ENCODE assay signal across 13 cellular contexts in genomic region chr16:19412055-19412454, GRCh38. TPM values are rescaled to one million over a fixed set of nuclear protein-coding genes. Genes with fewer than 3 reads are reported as not detected.
A peak's percentile ranks its signal among the peaks of the same experiment; 100 is the strongest.
DNase-seq lines count a peak whose midpoint lies in the region; ATAC-seq, FAIRE-seq and TF ChIP-seq lines count a peak whose summit lies in the region.
"Not testable (repeated sequence)": the region's sequence is repeated elsewhere in the genome, so short reads cannot be mapped to it uniquely, and the experiment has no call there.
"Had no signal": no experiment of that assay in that cellular context is flagged by ENCODE, and none has a peak within 500 bp of the region (broad histone marks: within the 10 kb centered on the region; RNA-seq: fewer than 3 reads in every experiment).

No MANE protein-coding gene starts in this region.

- not testable (repeated sequence) for DNase-seq in A549 (ENCODE audit: low read depth in 1 of 2, low spot score in 1 of 2); PC-3; WTC11 (ENCODE audit: low spot score); left lung; stomach; upper lobe of right lung

- H3F3A ChIP-seq in PC-3 (ENCODE audit: low read length, unreplicated experiment): not testable (repeated sequence)

- TF ChIP-seq RAD21 in A549 (conservative IDR thresholded peaks at IDR 0.05 in 1 of 2, IDR thresholded peaks at IDR 0.05 in 1 of 2): not testable (repeated sequence)

- intact Hi-C loops in PC-3 (cut with micrococcal nuclease); left lung (cut with DNase I); stomach (cut with DNase I; ENCODE audit: low total_unique reads); upper lobe of right lung (cut with DNase I): not testable (repeated sequence)

- not testable (repeated sequence) for BruUV-seq in PC-3 (replicated peaks; lab: Mats Ljungman, UMichigan)

- H3K4me2 ChIP-seq in A549 (peak overlapping the region; percentile 68), PC-3 (ENCODE audit: low read length) (peak overlapping the region; percentile 76; the same call in 1 of the 2 replicates)

- POLR2A ChIA-PET in A549 (lab: Yijun Ruan, JAX) (interaction anchor here (0.5 kb wide), 1 partner anchor 228 kb away, joined by 3 read pairs; no protein-coding TSS in a partner anchor), WTC11 (lab: Charles Lee) (interaction anchor here (0.7 kb wide), 1 partner anchor 310 kb away, joined by 3 read pairs; no protein-coding TSS in a partner anchor)
- POLR2A ChIA-PET in HEK293 (lab: Yijun Ruan, JAX); PC-3 (lab: Charles Lee; ENCODE audit: unreplicated experiment): not testable (repeated sequence)

- not testable (repeated sequence) for H3K4me3 ChIP-seq in A549; HEK293 (ENCODE audit: low read depth, low read length)
- H3K4me3 ChIP-seq in PC-3 (ENCODE audit: low read length) (peak overlapping the region; percentile 72; the same call in 1 of the 2 replicates), left lung (peak overlapping the region in 1 of 2 donors; percentile 49), mucosa of rectum (ENCODE audit: low read length in 2 of 2) (peak overlapping the region; percentile 79 to 82), stomach (peak overlapping the region in 3 of 4 donors; percentile 42 to 55 (median 54)), upper lobe of right lung (peak overlapping the region; percentile 55)

- not testable (repeated sequence) for H3K9ac ChIP-seq in PC-3 (ENCODE audit: low read length)
- H3K9ac ChIP-seq in mucosa of rectum (ENCODE audit: low read depth in 1 of 2, low read length in 2 of 2): peak overlapping the region; percentile 74 to 92

- TF ChIP-seq POLR2A in A549 (IDR thresholded peaks at IDR 0.05; ENCODE audit: low read length); stomach (IDR thresholded peaks at IDR 0.05): not testable (repeated sequence)

- not testable (repeated sequence) for H4K20me1 ChIP-seq in PC-3 (ENCODE audit: low read length)

- not testable (repeated sequence) for H3K36me3 ChIP-seq in HEK293 (ENCODE audit: control insufficient read depth in 2 of 2, insufficient read depth in 1 of 2, low read length in 2 of 2); PC-3 (ENCODE audit: low read depth, low read length); left lung; mucosa of rectum (ENCODE audit: control insufficient read depth in 2 of 2, insufficient read depth in 2 of 2, low read length in 2 of 2); stomach; upper lobe of right lung

- peaks cover 15% of the 10 kb centered on the region for H3K9me3 Mint-ChIP-seq in WTC11

- H3K4me3 Mint-ChIP-seq in WTC11: not testable (repeated sequence)

- not testable (repeated sequence) for H3K36me3 Mint-ChIP-seq in WTC11

- peaks cover 12% of the 10 kb centered on the region for H3K79me2 ChIP-seq in PC-3 (ENCODE audit: low read length)

- H3K27ac ChIP-seq in A549; HEK293 (ENCODE audit: extremely low read depth, low read depth, low read length); PC-3 (ENCODE audit: low read length); mucosa of rectum (ENCODE audit: low read depth in 2 of 2, low read length in 2 of 2); upper lobe of right lung: not testable (repeated sequence)
- H3K27ac ChIP-seq in left lung (peak overlapping the region; percentile 78 to 83), stomach (peak overlapping the region in 3 of 5 donors; percentile 83 to 86 (median 85))

- H3K27ac Mint-ChIP-seq in WTC11: not testable (repeated sequence)

- not testable (repeated sequence) for ATAC-seq in A549, PC-3, WTC11, left lung, upper lobe of right lung

- H2AFZ ChIP-seq in PC-3 (ENCODE audit: low read length): not testable (repeated sequence)

- H3K9me3 ChIP-seq in A549: peaks cover 12% of the 10 kb centered on the region
- H3K9me3 ChIP-seq in HEK293 (ENCODE audit: control insufficient read depth, insufficient read depth, low read depth, low read length); PC-3 (ENCODE audit: low read length); left lung; mucosa of rectum (ENCODE audit: control insufficient read depth in 2 of 2, low read length in 2 of 2); stomach; upper lobe of right lung: not testable (repeated sequence)

- H3K4me1 ChIP-seq in A549 (peaks cover 43% of the 10 kb centered on the region), PC-3 (ENCODE audit: insufficient read depth, low read length) (peaks cover 26% of the 10 kb centered on the region), mucosa of rectum (ENCODE audit: control insufficient read depth in 2 of 2, insufficient read depth in 2 of 2, low read length in 2 of 2) (peaks cover 18 to 27% of the 10 kb centered on the region in 2 donors), stomach (peaks cover 7 to 36% (median 24%) of the 10 kb centered on the region in 4 donors)
- H3K4me1 ChIP-seq in HEK293 (ENCODE audit: control insufficient read depth, insufficient read depth, low read length); left lung; upper lobe of right lung: not testable (repeated sequence)

- not testable (repeated sequence) for TF ChIP-seq EP300 in A549 (IDR thresholded peaks at IDR 0.05); stomach (IDR thresholded peaks at IDR 0.05)

- peaks cover 17% of the 10 kb centered on the region for H3K27me3 Mint-ChIP-seq in WTC11 (ENCODE audit: low read depth)

- 93% methylated on average over 7 of the region's 7 CpGs for WGBS in A549 (ENCODE audit: missing lambda C conversion rate)
- 91 to 96% (median 93%) methylated on average over 7 of the region's 7 CpGs for WGBS in stomach, 5 donors

- H3K9me2 ChIP-seq in PC-3 (replicated peaks; ENCODE audit: low read length): not testable (repeated sequence)

- peaks cover 25% of the 10 kb centered on the region for H3K4me1 Mint-ChIP-seq in WTC11

- CTCF ChIA-PET in A549 (lab: Yijun Ruan, JAX) (interaction anchor here (0.8 to 3.0 kb wide), 4 partner anchors 9 to 90 kb away, joined by 4 to 16 read pairs (median 8); no protein-coding TSS in a partner anchor), HEK293 (lab: Yijun Ruan, JAX) (interaction anchor here (1.1 kb wide), 1 partner anchor 21 kb away, joined by 5 read pairs; no protein-coding TSS in a partner anchor), WTC11 (lab: Charles Lee) (interaction anchor here (0.7 to 2.4 kb wide), 7 partner anchors 11 to 428 kb away, joined by 3 to 10 read pairs (median 4); partner anchors contain the start of gene TMC7)
- CTCF ChIA-PET in PC-3 (lab: Charles Lee): not testable (repeated sequence)

- not testable (repeated sequence) for TF ChIP-seq CTCF in A549 (IDR thresholded peaks at IDR 0.05); HEK293 (tag by site-specific recombination; IDR thresholded peaks at IDR 0.05); PC-3 (conservative IDR thresholded peaks at IDR 0.05; ENCODE audit: low read depth, low read length); WTC11 (IDR thresholded peaks at IDR 0.05); left lung (IDR thresholded peaks at IDR 0.05); stomach (IDR thresholded peaks at IDR 0.05); upper lobe of right lung (IDR thresholded peaks at IDR 0.05)

- not testable (repeated sequence) for H3K27me3 ChIP-seq in PC-3 (ENCODE audit: low read length); mucosa of rectum (ENCODE audit: control insufficient read depth in 2 of 2, insufficient read depth in 2 of 2, low read length in 2 of 2)
- H3K27me3 ChIP-seq in left lung: peaks cover 0 to 45% of the 10 kb centered on the region in 2 donors
- H3K27me3 ChIP-seq in stomach: peaks cover 7 to 60% (median 25%) of the 10 kb centered on the region in 3 donors
- H3K27me3 ChIP-seq in upper lobe of right lung: peaks cover 14% of the 10 kb centered on the region

- FAIRE-seq in A549 (lab: Jason Lieb, UNC): not testable (repeated sequence)

TF ChIP-seq in HEK293, 187 proteins besides CTCF, POLR2A, EP300 and RAD21:
- TF ChIP-seq ZNF121 (tag by site-specific recombination; IDR thresholded peaks at IDR 0.05): peak; percentile 59

TF ChIP-seq in WTC11, 78 proteins besides CTCF, POLR2A, EP300 and RAD21:
- TF ChIP-seq ZNF121 (CRISPR knock-in tag; IDR thresholded peaks at IDR 0.05): peak; percentile 55; the same call in 1 of the 2 replicates

RNA-seq across cellular contexts. Expression of gene TMC5, which starts 5.6 kb away (rescaled TPM):
- polyA plus RNA-seq in A549 (2011; rRNA removed) (14.8 and 17.1 TPM in 2 replicates), A549 (2017; fragmentation: RNase III; extraction: RNeasy Plus Mini Kit Qiagen cat#74134 plus additional on column Dnase treatment) (8.3 to 11.1 TPM (median 9.5 TPM) in 3 replicates), stomach (10 to 100 TPM; 16.0 to 28.0 (median 17.4) TPM)
- 3.9 and 5.5 TPM in 2 replicates for polyA plus RNA-seq in A549 (2012; cell fraction: cytosol; rRNA removed)
- polyA plus RNA-seq in A549 (2012; cell fraction: nucleus; rRNA removed): 2.9 and 4.4 TPM in 2 replicates
- 19.3 and 20.3 TPM in 2 replicates for polyA minus RNA-seq in A549 (2011; rRNA and poly(A)+ RNA removed)
- total RNA-seq in PC-3 (2014; rRNA removed) (7.4 and 7.9 TPM in 2 replicates), WTC11 (2021) (2.1 to 4.6 TPM (median 3.1 TPM) in 3 replicates), left lung (100 to 1,000 TPM in 1 of 2 donors, 10 to 100 TPM in 1; 78.8 to 105 TPM), stomach (10 to 100 TPM in 4 of 5 donors, 1 to 10 TPM in 1; 7.2 to 92.7 (median 54.3) TPM), upper lobe of right lung (68.7 TPM)
- total RNA-seq: CD4-positive, alpha-beta T cell; CD8-positive, alpha-beta memory T cell; G401; H4 had no signal
- polyA plus RNA-seq: CD14-positive monocyte; CD8-positive, alpha-beta memory T cell had no signal
